In the genomic region with DNA sequence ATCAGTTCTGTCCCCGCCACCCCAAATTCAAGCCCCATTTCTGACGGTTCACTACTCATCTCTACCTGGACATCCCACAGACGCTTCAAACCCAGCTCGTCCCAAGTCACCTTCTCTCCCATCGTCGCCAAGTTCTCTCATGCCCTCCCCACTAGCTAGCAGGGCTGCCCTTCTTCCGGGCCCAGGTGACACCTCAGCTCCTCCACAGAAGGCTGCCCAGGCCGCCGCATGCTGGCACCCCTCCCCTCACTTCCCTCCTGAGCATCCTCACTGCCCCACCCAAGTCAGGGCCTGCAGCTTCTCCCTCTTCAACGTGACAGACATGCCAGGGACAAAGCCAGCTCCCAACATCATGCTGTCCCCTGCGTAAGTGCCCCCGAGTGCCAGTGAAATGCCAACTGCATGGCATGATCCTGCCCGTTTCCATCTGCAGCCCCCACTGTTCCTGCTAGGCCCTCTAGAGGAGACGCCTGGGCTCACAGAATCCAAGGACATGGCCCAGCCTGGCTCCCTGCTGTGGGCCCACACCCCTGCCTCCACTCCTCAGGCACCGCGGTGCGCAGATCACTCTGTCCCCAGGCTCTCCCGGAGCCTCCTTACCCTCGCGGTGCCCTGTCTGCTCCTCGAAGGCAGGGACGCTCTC, we compare ENCODE assay signal across 11 cellular contexts. TPM values are rescaled to one million over a fixed set of nuclear protein-coding genes. Genes with fewer than 3 reads are reported as not detected.
A peak's percentile ranks its signal among the peaks of the same experiment; 100 is the strongest.
DNase-seq lines count a peak whose midpoint lies in the region; ATAC-seq lines count a peak whose summit lies in the region.
"Had no signal": no experiment of that assay in that cellular context is flagged by ENCODE, and none has a peak within 500 bp of the region (broad histone marks: within the 10 kb centered on the region; RNA-seq: fewer than 3 reads in every experiment).

No MANE protein-coding gene starts in this region.

- peaks cover 0 to 15% of the 10 kb centered on the region in 2 donors for H3K27me3 Mint-ChIP-seq in stimulated activated naive B cell treated with anti-CD40 and anti-IgM and Interleukin-4, amounts not matched to agents 10 μg/mL and 1 μg/mL and 100 μg/mL, for 72 hours

- peaks cover 2 to 12% of the 10 kb centered on the region in 2 donors for H3K36me3 Mint-ChIP-seq in stimulated activated naive B cell treated with anti-CD40 and anti-IgM and Interleukin-4, amounts not matched to agents 10 μg/mL and 1 μg/mL and 100 μg/mL, for 72 hours

- ATAC-seq in left ventricle myocardium superior (peak; percentile 41), HG03025 (IDR thresholded peaks at IDR 0.05; ENCODE audit: low FRiP score, unreplicated experiment) (no peak)
- ATAC-seq in stimulated activated naive B cell treated with anti-CD40 and anti-IgM and Interleukin-4, amounts not matched to agents 10 μg/mL and 1 μg/mL and 100 μg/mL, for 72 hours (replicated peaks) = no peak

- peak; percentile 29 for DNase-seq in NCI-H82 (lab: John Stamatoyannopoulos, UW)
- no peak for DNase-seq in NCI-H82 treated with DMSO at 0.1 percent for 48 hours (lab: John Stamatoyannopoulos, UW; ENCODE audit: unreplicated experiment)
- DNase-seq in activated effector memory CD4-positive, alpha-beta T cell treated with anti-CD3 and anti-CD28 coated beads, Interleukin-2, amount 50 U/mL, for 16 hours = peak; percentile 70
- DNase-seq in left ventricle myocardium superior = no peak
- no peak for DNase-seq in stimulated activated naive B cell treated with anti-CD40 and anti-IgM and Interleukin-4, amounts not matched to agents 10 μg/mL and 1 μg/mL and 100 μg/mL, for 72 hours
- DNase-seq in NCI-H226 = no peak
- no peak for DNase-seq in iPS-NIHi7 (ENCODE audit: extremely low spot score)
- DNase-seq: 8988T; NCI-H2029; stimulated activated CD4-positive, alpha-beta T cell treated with anti-CD3 and anti-CD28 coated beads, Interleukin-15, amount 100 ng/mL, for 24 hours had no signal

- peaks cover 25 to 49% of the 10 kb centered on the region in 2 donors for H3K4me1 Mint-ChIP-seq in stimulated activated naive B cell treated with anti-CD40 and anti-IgM and Interleukin-4, amounts not matched to agents 10 μg/mL and 1 μg/mL and 100 μg/mL, for 72 hours

- peak overlapping the region; percentile 38 for H3K27ac Mint-ChIP-seq in stimulated activated naive B cell treated with anti-CD40 and anti-IgM and Interleukin-4, amounts not matched to agents 10 μg/mL and 1 μg/mL and 100 μg/mL, for 72 hours

- H3K4me3 Mint-ChIP-seq in stimulated activated naive B cell treated with anti-CD40 and anti-IgM and Interleukin-4, amounts not matched to agents 10 μg/mL and 1 μg/mL and 100 μg/mL, for 72 hours = peak overlapping the region in 1 of 2 donors; percentile 1

- no peaks in the 10 kb centered on the region for H3K9me3 Mint-ChIP-seq in stimulated activated naive B cell treated with anti-CD40 and anti-IgM and Interleukin-4, amounts not matched to agents 10 μg/mL and 1 μg/mL and 100 μg/mL, for 72 hours

- intact Hi-C loops in left ventricle myocardium superior (cut with micrococcal nuclease) = no loop called here

RNA-seq across cellular contexts. Expression of gene CYB561, which starts 5.9 kb away (rescaled TPM):
- 14.7 TPM for total RNA-seq in left ventricle myocardium superior

RNA-seq across cellular contexts. Expression of gene ACE, which starts 36.6 kb away (rescaled TPM):
- 5.6 TPM for total RNA-seq in left ventricle myocardium superior

Comparison
In these comparisons a context has a peak if more than half of its experiments do, and no peak if none do; other contexts are left out.
1. DNase-seq: peak in NCI-H82 (single experiment) and activated effector memory CD4-positive, alpha-beta T cell treated with anti-CD3 and anti-CD28 coated beads, Interleukin-2, amount 50 U/mL, for 16 hours (single experiment); none in NCI-H82 treated with DMSO at 0.1 percent for 48 hours (single experiment), left ventricle myocardium superior (single experiment), stimulated activated naive B cell treated with anti-CD40 and anti-IgM and Interleukin-4, amounts not matched to agents 10 μg/mL and 1 μg/mL and 100 μg/mL, for 72 hours (single experiment), NCI-H226 (single experiment) and iPS-NIHi7 (single experiment).